Comparison of ENCODE assay signal across 10 cellular contexts in the genomic region with DNA sequence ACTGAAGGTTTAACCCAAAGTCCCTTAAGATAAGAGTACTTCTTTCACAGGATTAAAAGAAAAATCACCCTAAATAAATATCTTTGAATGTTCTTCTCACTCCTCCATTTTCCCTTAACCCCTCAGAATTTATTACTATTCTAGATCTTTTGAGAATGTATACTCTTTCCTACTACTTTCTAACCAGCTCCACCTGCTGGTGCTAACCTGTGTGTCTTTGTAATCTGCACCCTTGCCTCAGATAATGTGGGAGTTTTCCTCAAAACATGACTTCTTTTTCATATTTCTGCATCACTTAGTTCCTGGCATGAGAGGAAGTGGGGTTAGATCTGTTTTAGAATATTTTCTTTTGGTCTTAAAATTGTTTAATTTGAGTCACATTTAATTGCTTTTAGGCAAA.
DNase-seq lines count a peak whose midpoint lies in the region; ATAC-seq, FAIRE-seq and TF ChIP-seq lines count a peak whose summit lies in the region.
"Had no signal": no experiment of that assay in that cellular context is flagged by ENCODE, and none has a peak within 500 bp of the region (broad histone marks: within the 10 kb centered on the region; RNA-seq: fewer than 3 reads in every experiment).

No MANE protein-coding gene starts in this region.

- H2AFZ ChIP-seq in MM.1S (ENCODE audit: low read length), result no peak overlapping the region

- no peaks in the 10 kb centered on the region for H3K36me3 Mint-ChIP-seq in activated naive CD4-positive, alpha-beta T cell treated with anti-CD3 and anti-CD28 coated beads, Interleukin-2, amount 10 ng/mL, durations not matched to agents 7 days and 5 days

- no peaks in the 10 kb centered on the region for H3K36me3 ChIP-seq in MM.1S (replicated peaks; ENCODE audit: insufficient read depth, low read length)
- no peaks in the 10 kb centered on the region for H3K36me3 ChIP-seq in left lung
- no peaks in the 10 kb centered on the region for H3K36me3 ChIP-seq in psoas muscle (ENCODE audit: insufficient read depth in 1 of 2, low read depth in 1 of 2)

- H3K27me3 ChIP-seq in MM.1S (replicated peaks; ENCODE audit: insufficient read depth, low read length) (no peaks in the 10 kb centered on the region), left lung (no peaks in the 10 kb centered on the region), psoas muscle (ENCODE audit: insufficient read depth in 3 of 3, low read length in 2 of 3) (no peaks in the 10 kb centered on the region)

- no peaks in the 10 kb centered on the region for H3K4me1 ChIP-seq in MM.1S (ENCODE audit: low read length)
- H3K4me1 ChIP-seq in left lung, result no peaks in the 10 kb centered on the region
- no peaks in the 10 kb centered on the region for H3K4me1 ChIP-seq in psoas muscle

- no peaks in the 10 kb centered on the region for H3K9me2 ChIP-seq in MM.1S (replicated peaks; ENCODE audit: insufficient read depth, low read length)

- no peak overlapping the region for H3K4me3 ChIP-seq in MM.1S (ENCODE audit: low read length)
- H3K4me3 ChIP-seq in astrocyte of the spinal cord (ENCODE audit: low read depth, low read length), result no peak overlapping the region
- no peak overlapping the region for H3K4me3 ChIP-seq in left lung
- no peak overlapping the region for H3K4me3 ChIP-seq in psoas muscle

- no peak overlapping the region for H3K27ac Mint-ChIP-seq in activated naive CD4-positive, alpha-beta T cell treated with anti-CD3 and anti-CD28 coated beads, Interleukin-2, amount 10 ng/mL, durations not matched to agents 7 days and 5 days

- H3F3A ChIP-seq in MM.1S (ENCODE audit: insufficient read depth, low read length), result no peaks in the 10 kb centered on the region

- no peaks in the 10 kb centered on the region for H4K20me1 ChIP-seq in MM.1S (ENCODE audit: insufficient read depth, low read length)

- intact Hi-C loops in left lung (cut with DNase I), result no loop called here
- intact Hi-C loops in psoas muscle (cut with DNase I), result no loop called here

- no peak overlapping the region for H3K27ac ChIP-seq in MM.1S (ENCODE audit: low read length)
- no peak overlapping the region for H3K27ac ChIP-seq in left lung
- H3K27ac ChIP-seq in psoas muscle, result no peak overlapping the region

- FAIRE-seq in D721Med (lab: Jason Lieb, UNC), result no peak
- FAIRE-seq: GM12892 had no signal

- peaks cover 20% of the 10 kb centered on the region for H3K9me3 Mint-ChIP-seq in activated naive CD4-positive, alpha-beta T cell treated with anti-CD3 and anti-CD28 coated beads, Interleukin-2, amount 10 ng/mL, durations not matched to agents 7 days and 5 days

- CTCF ChIA-PET in activated naive CD4-positive, alpha-beta T cell treated with anti-CD3 and anti-CD28 coated beads, Interleukin-2, amount 10 ng/mL, durations not matched to agents 7 days and 5 days (lab: Charles Lee), result no interaction called here

- DNase-seq in D721Med (ENCODE audit: insufficient read length, low spot score), result no peak
- DNase-seq in MM.1S, result no peak
- peak; percentile 15 for DNase-seq in astrocyte of the spinal cord (ENCODE audit: low read depth, low spot score)
- DNase-seq in left lung, result no peak
- no peak for DNase-seq in psoas muscle
- no peak for DNase-seq in activated naive CD4-positive, alpha-beta T cell treated with anti-CD3 and anti-CD28 coated beads, Interleukin-2, amount 10 ng/mL, durations not matched to agents 7 days and 5 days
- DNase-seq: NCI-H774 had no signal

- no peaks in the 10 kb centered on the region for H3K79me2 ChIP-seq in MM.1S (ENCODE audit: low read length)

- no peak overlapping the region for H3K4me3 Mint-ChIP-seq in activated naive CD4-positive, alpha-beta T cell treated with anti-CD3 and anti-CD28 coated beads, Interleukin-2, amount 10 ng/mL, durations not matched to agents 7 days and 5 days

- no peaks in the 10 kb centered on the region for H3K4me1 Mint-ChIP-seq in activated naive CD4-positive, alpha-beta T cell treated with anti-CD3 and anti-CD28 coated beads, Interleukin-2, amount 10 ng/mL, durations not matched to agents 7 days and 5 days

- ATAC-seq in left lung (peak; percentile 73), psoas muscle (no peak), GM21786 (IDR thresholded peaks at IDR 0.05; ENCODE audit: unreplicated experiment) (no peak), HG03108 (IDR thresholded peaks at IDR 0.05; ENCODE audit: unreplicated experiment) (no peak)

- no peak overlapping the region for H3K4me2 ChIP-seq in MM.1S (ENCODE audit: low read depth, low read length)

- H3K9ac ChIP-seq in MM.1S (ENCODE audit: low read length), result no peak overlapping the region

- TF ChIP-seq CTCF in D721Med (IDR thresholded peaks at IDR 0.05; ENCODE audit: insufficient read depth, missing control alignments) (peak; percentile 40), MM.1S (IDR thresholded peaks at IDR 0.05; ENCODE audit: low read length) (peak; percentile 48), astrocyte of the spinal cord (IDR thresholded peaks at IDR 0.05; ENCODE audit: low read depth, low read length) (peak; percentile 57), left lung (IDR thresholded peaks at IDR 0.05) (peak in 1 of 2 donors; percentile 25), psoas muscle (IDR thresholded peaks at IDR 0.05) (no peak)

- H3K9me3 ChIP-seq in MM.1S (replicated peaks; ENCODE audit: insufficient read depth, low read length), result no peaks in the 10 kb centered on the region
- no peaks in the 10 kb centered on the region for H3K9me3 ChIP-seq in left lung
- H3K9me3 ChIP-seq in psoas muscle, result no peaks in the 10 kb centered on the region

- in situ Hi-C loops in astrocyte of the spinal cord (cut with HindIII; ENCODE audit: low sequenced_read_pairs), result no loop called here

- H3K27me3 Mint-ChIP-seq in activated naive CD4-positive, alpha-beta T cell treated with anti-CD3 and anti-CD28 coated beads, Interleukin-2, amount 10 ng/mL, durations not matched to agents 7 days and 5 days, result no peaks in the 10 kb centered on the region
